Comparison of ENCODE assay signal across 13 cellular contexts in the genomic region with DNA sequence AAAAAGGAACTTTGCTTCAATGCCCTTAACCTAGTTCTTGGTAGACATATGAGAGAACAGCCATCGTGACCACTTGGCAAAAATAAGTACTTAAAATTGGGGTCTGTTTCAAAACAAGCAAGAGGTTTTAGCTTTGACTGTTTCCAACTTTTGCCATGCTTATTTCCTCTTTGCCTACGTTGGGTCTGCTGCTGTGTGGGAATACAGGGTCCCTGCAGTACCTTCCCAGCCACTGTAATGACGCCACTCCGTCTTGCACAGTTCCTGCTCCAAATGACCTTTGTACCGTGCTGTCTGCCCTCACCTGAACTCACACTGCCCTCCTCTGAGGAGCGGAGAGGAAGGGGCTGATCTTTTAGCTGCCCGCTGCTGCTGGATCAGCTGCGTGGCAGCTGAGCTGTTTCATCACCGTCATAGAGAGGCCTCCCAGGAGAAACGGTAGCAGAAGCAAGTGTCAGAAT.
DNase-seq lines count a peak whose midpoint lies in the region; ATAC-seq, FAIRE-seq and TF ChIP-seq lines count a peak whose summit lies in the region.
"Had no signal": no experiment of that assay in that cellular context is flagged by ENCODE, and none has a peak within 500 bp of the region (broad histone marks: within the 10 kb centered on the region; RNA-seq: fewer than 3 reads in every experiment).

No MANE protein-coding gene starts in this region.

- WGBS in IMR-90 (ENCODE audit: extremely low coverage in 2 of 2, insufficient read length in 1 of 2), 2 experiments, result 40% methylated on average over 1 of the region's 10 CpGs; no CpG with 5 or more reads in 1 of the 2 experiments

- H4K91ac ChIP-seq in IMR-90 (ENCODE audit: insufficient read depth, low read depth, low read length), result peak overlapping the region; percentile 53

- dilution Hi-C loops in IMR-90 (cut with HindIII; ENCODE audit: low sequenced_read_pairs, unreplicated experiment), result no loop called here

- peak overlapping the region; percentile 41; the same call in 2 of the 3 replicates for H2BK15ac ChIP-seq in IMR-90 (ENCODE audit: low read depth, low read length)

- DNase-seq in IMR-90 (peak; percentile 27), choroid plexus epithelial cell (ENCODE audit: low read depth) (peak; percentile 61), kidney (peak; percentile 46), skeletal muscle cell (ENCODE audit: low read depth) (peak; percentile 36), glutamatergic neuron (no peak), NCI-H510A treated with DMSO at 0.1 percent for 48 hours (lab: John Stamatoyannopoulos, UW) (no peak)
- DNase-seq: CD4-positive, CD25-positive, alpha-beta regulatory T cell had no signal

- H3K27ac Mint-ChIP-seq in glutamatergic neuron (ENCODE audit: unreplicated experiment), result no peak overlapping the region
- H3K27ac Mint-ChIP-seq: activated naive CD4-positive, alpha-beta T cell treated with anti-CD3 and anti-CD28 coated beads, Interleukin-2, amount 50 U/mL, for 72 hours; memory B cell had no signal

- POLR2A ChIA-PET in IMR-90 (lab: Charles Lee; ENCODE audit: unreplicated experiment), result no interaction called here

- peaks cover 4% of the 10 kb centered on the region; the same call in 1 of the 2 replicates for H4K20me1 ChIP-seq in IMR-90 (ENCODE audit: insufficient read depth, low read length)

- peaks cover 0 to 20% of the 10 kb centered on the region in 2 experiments; a peak in 1 of 4 replicates for H3K79me1 ChIP-seq in IMR-90 (ENCODE audit: low read depth in 1 of 2, low read length in 2 of 2)

- H2BK120ac ChIP-seq in IMR-90 (ENCODE audit: low read depth, low read length), result peak overlapping the region; percentile 75

- H3K56ac ChIP-seq in IMR-90 (ENCODE audit: extremely low read depth, insufficient read depth, low read length), result no peak overlapping the region; the same call in 1 of the 2 replicates

- H3K9me3 Mint-ChIP-seq in glutamatergic neuron (ENCODE audit: unreplicated experiment), result peaks cover 10% of the 10 kb centered on the region
- H3K9me3 Mint-ChIP-seq: activated naive CD4-positive, alpha-beta T cell treated with anti-CD3 and anti-CD28 coated beads, Interleukin-2, amount 50 U/mL, for 72 hours; CD4-positive, CD25-positive, alpha-beta regulatory T cell; memory B cell had no signal

- H2BK20ac ChIP-seq in IMR-90 (ENCODE audit: low read depth, low read length), result peak overlapping the region; percentile 80

- intact Hi-C loops in IMR-90 (cut with micrococcal nuclease), result loop anchor here (5.0 kb wide), 3 partner anchors 77 to 218 kb away; no protein-coding TSS in a partner anchor
- intact Hi-C loops in kidney (cut with DNase I), result no loop called here

- TF ChIP-seq POLR2A in IMR-90 (IDR thresholded peaks at IDR 0.05; ENCODE audit: low read depth, low read length), result no peak

- no peak for TF ChIP-seq RAD21 in IMR-90 (IDR thresholded peaks at IDR 0.05; ENCODE audit: low read length)

- no peak overlapping the region for H3K9ac ChIP-seq in IMR-90 (ENCODE audit: low read depth, low read length)
- no peak overlapping the region for H3K9ac ChIP-seq in kidney (ENCODE audit: low read length in 2 of 2)

- in situ Hi-C loops in IMR-90 (cut with MboI; ENCODE audit: low sequenced_read_pairs), result no loop called here

- H3K27me3 ChIP-seq in IMR-90 (ENCODE audit: control insufficient read depth, insufficient read depth, low read length), result no peaks in the 10 kb centered on the region
- H3K27me3 ChIP-seq: suprapubic skin had no signal

- no TSS peak for BruUV-seq in IMR-90 (replicated peaks; lab: Mats Ljungman, UMichigan)

- peak overlapping the region; percentile 65 for H3K14ac ChIP-seq in IMR-90 (replicated peaks; ENCODE audit: low read depth, low read length)

- peak overlapping the region; percentile 68 for H3K4ac ChIP-seq in IMR-90 (ENCODE audit: low read depth, low read length)

- H3K4me2 ChIP-seq in IMR-90 (ENCODE audit: low read depth, low read length), result peak overlapping the region; percentile 30; the same call in 1 of the 2 replicates

- no peak overlapping the region for H3K4me3 Mint-ChIP-seq in glutamatergic neuron (ENCODE audit: unreplicated experiment)
- H3K4me3 Mint-ChIP-seq: CD4-positive, CD25-positive, alpha-beta regulatory T cell; memory B cell had no signal

- H2AFZ ChIP-seq in IMR-90 (replicated peaks; ENCODE audit: low read length, poor library complexity), result no peak overlapping the region

- CTCF ChIA-PET in IMR-90 (lab: Yijun Ruan, JAX), result no interaction called here

- H2AK9ac ChIP-seq in IMR-90 (replicated peaks; ENCODE audit: low read depth, low read length, poor library complexity), result no peak overlapping the region

- H3K27ac ChIP-seq in IMR-90 (ENCODE audit: insufficient read depth, low read length), result peak overlapping the region; percentile 34
- peak overlapping the region in 1 of 2 donors; percentile 56 for H3K27ac ChIP-seq in kidney (ENCODE audit: low read depth in 2 of 2, low read length in 2 of 2)
- H3K27ac ChIP-seq: suprapubic skin had no signal

- peak overlapping the region; percentile 80 for H3K18ac ChIP-seq in IMR-90 (ENCODE audit: low read depth, low read length)

- peak overlapping the region; percentile 42 for H4K5ac ChIP-seq in IMR-90 (ENCODE audit: low read depth, low read length)

- no peak overlapping the region for H3K4me3 ChIP-seq in IMR-90 (ENCODE audit: insufficient read depth, low read depth, low read length)
- H3K4me3 ChIP-seq in choroid plexus epithelial cell (ENCODE audit: low read depth, low read length), result peak overlapping the region; percentile 12
- peak overlapping the region in 1 of 2 donors; percentile 23 for H3K4me3 ChIP-seq in kidney (ENCODE audit: low read length in 2 of 2)
- H3K4me3 ChIP-seq in skeletal muscle cell (ENCODE audit: low read depth, low read length), result no peak overlapping the region
- H3K4me3 ChIP-seq: suprapubic skin had no signal

- no peak for TF ChIP-seq CTCF in IMR-90 (conservative IDR thresholded peaks at IDR 0.05; ENCODE audit: low read depth, low read length)
- TF ChIP-seq CTCF in choroid plexus epithelial cell (conservative IDR thresholded peaks at IDR 0.05; ENCODE audit: low read depth, low read length), result no peak
- TF ChIP-seq CTCF in kidney (IDR thresholded peaks at IDR 0.05; ENCODE audit: borderline replicate concordance, extremely low read depth, insufficient read depth), result no peak
- TF ChIP-seq CTCF in glutamatergic neuron (IDR thresholded peaks at IDR 0.05; ENCODE audit: partially characterized antibody, unreplicated experiment), result no peak

- no peaks in the 10 kb centered on the region for H3K36me3 Mint-ChIP-seq in glutamatergic neuron (ENCODE audit: unreplicated experiment)
- H3K36me3 Mint-ChIP-seq: activated naive CD4-positive, alpha-beta T cell treated with anti-CD3 and anti-CD28 coated beads, Interleukin-2, amount 50 U/mL, for 72 hours had no signal

- H3K23ac ChIP-seq in IMR-90 (ENCODE audit: low read depth, low read length), result peak overlapping the region; percentile 14; the same call in 1 of the 2 replicates

- H2BK5ac ChIP-seq in IMR-90 (ENCODE audit: low read depth, low read length, poor library complexity, severe bottlenecking), result peak overlapping the region; percentile 72

- peak overlapping the region; percentile 98 for H2AK5ac ChIP-seq in IMR-90 (ENCODE audit: low read depth, low read length)

- H3K27me3 Mint-ChIP-seq in glutamatergic neuron (ENCODE audit: unreplicated experiment), result peaks cover 3% of the 10 kb centered on the region
- H3K27me3 Mint-ChIP-seq: CD4-positive, CD25-positive, alpha-beta regulatory T cell; memory B cell had no signal

- H3K4me1 Mint-ChIP-seq in glutamatergic neuron (ENCODE audit: low read depth, unreplicated experiment), result peaks cover 9% of the 10 kb centered on the region
- H3K4me1 Mint-ChIP-seq: memory B cell had no signal

- H3K9me3 ChIP-seq in IMR-90 (ENCODE audit: control insufficient read depth, insufficient read depth, low read length), result no peaks in the 10 kb centered on the region
- H3K9me3 ChIP-seq in kidney (ENCODE audit: control insufficient read depth in 1 of 2, low read length in 2 of 2), result no peaks in the 10 kb centered on the region
- H3K9me3 ChIP-seq: suprapubic skin had no signal

- H3K4me1 ChIP-seq in IMR-90 (ENCODE audit: control insufficient read depth, insufficient read depth, low read length) (peaks cover 8% of the 10 kb centered on the region), kidney (ENCODE audit: control insufficient read depth in 1 of 2, insufficient read depth in 1 of 2, low read depth in 1 of 2, low read length in 2 of 2) (no peaks in the 10 kb centered on the region)
- H3K4me1 ChIP-seq: suprapubic skin had no signal

- H3K9me1 ChIP-seq in IMR-90 (ENCODE audit: insufficient read depth, low read length), result peaks cover 21% of the 10 kb centered on the region

- peak overlapping the region; percentile 16 to 23; a peak in 1 of 4 replicates for H4K8ac ChIP-seq in IMR-90 (ENCODE audit: low read depth in 2 of 2, low read length in 2 of 2)

- no peak for FAIRE-seq in kidney (lab: Jason Lieb, UNC)

- H3K36me3 ChIP-seq in IMR-90 (ENCODE audit: control insufficient read depth, insufficient read depth, low read length) (peaks cover 2% of the 10 kb centered on the region), kidney (ENCODE audit: control insufficient read depth in 1 of 2, insufficient read depth in 2 of 2, low read length in 2 of 2) (peaks cover 0 to 6% of the 10 kb centered on the region in 2 donors)

- ATAC-seq in IMR-90 (ENCODE audit: low read depth) (peak; percentile 9; the same call in 1 of the 2 replicates), GM19455 (IDR thresholded peaks at IDR 0.05; ENCODE audit: unreplicated experiment) (no peak), HG03342 (IDR thresholded peaks at IDR 0.05; ENCODE audit: unreplicated experiment) (no peak)
- ATAC-seq: activated naive CD4-positive, alpha-beta T cell treated with anti-CD3 and anti-CD28 coated beads, Interleukin-2, amount 50 U/mL, for 72 hours; Panc1 had no signal

TF ChIP-seq in IMR-90, 13 proteins besides CTCF, POLR2A, EP300 and RAD21:
- no peak for TF ChIP-seq MXI1 (IDR thresholded peaks at IDR 0.05; ENCODE audit: borderline replicate concordance, low read depth, low read length)
- no peak for TF ChIP-seq MAZ (IDR thresholded peaks at IDR 0.05; ENCODE audit: borderline replicate concordance, low read depth, low read length)
- no peak for TF ChIP-seq NFE2L2 (IDR thresholded peaks at IDR 0.05; ENCODE audit: low read depth, low read length)
TF ChIP-seq in IMR-90: peak in this region for 0.

Comparison
In these comparisons a context has a peak if more than half of its experiments do, and no peak if none do; other contexts are left out.
1. DNase-seq: peak in IMR-90 (single experiment), choroid plexus epithelial cell (single experiment), kidney (single experiment) and skeletal muscle cell (single experiment); none in glutamatergic neuron (single experiment) and NCI-H510A treated with DMSO at 0.1 percent for 48 hours (single experiment).